In the genomic region with DNA sequence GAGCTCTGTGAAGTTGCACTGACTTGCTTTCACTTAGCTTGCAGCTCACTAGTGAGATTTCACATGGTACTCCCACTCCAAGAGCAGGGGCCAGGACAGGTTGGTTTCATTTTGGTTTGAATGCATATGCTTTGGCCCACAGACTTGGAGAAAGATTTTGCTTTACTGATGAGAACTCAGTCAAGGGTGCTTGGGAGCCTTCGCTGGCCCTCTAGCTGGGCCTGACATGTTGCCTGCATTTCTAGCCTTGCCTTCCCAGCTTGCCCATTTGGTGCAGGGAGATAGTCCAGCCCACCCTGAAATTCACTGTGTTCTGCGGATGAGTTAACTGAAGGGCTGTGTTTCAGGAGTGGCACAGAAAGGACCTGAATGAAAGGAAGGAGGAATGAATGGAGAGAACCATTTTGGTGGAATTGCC, we compare ENCODE assay signal across 16 cellular contexts. TPM values are rescaled to one million over a fixed set of nuclear protein-coding genes. Genes with fewer than 3 reads are reported as not detected.
DNase-seq lines count a peak whose midpoint lies in the region; ATAC-seq lines count a peak whose summit lies in the region.
"Had no signal": no experiment of that assay in that cellular context is flagged by ENCODE, and none has a peak within 500 bp of the region (broad histone marks: within the 10 kb centered on the region; RNA-seq: fewer than 3 reads in every experiment).

No MANE protein-coding gene starts in this region.

- no peaks in the 10 kb centered on the region for H3K4me1 ChIP-seq in aorta (ENCODE audit: control insufficient read depth in 1 of 2, insufficient read depth in 2 of 2, low read length in 2 of 2)
- H3K4me1 ChIP-seq: lower lobe of right lung had no signal

- ATAC-seq in GM18909 (IDR thresholded peaks at IDR 0.05; ENCODE audit: poor library complexity, unreplicated experiment) (no peak), aorta (ENCODE audit: low FRiP score) (no peak)
- ATAC-seq: A549; lower lobe of right lung; stimulated activated effector memory CD8-positive, alpha-beta T cell treated with anti-CD3 and anti-CD28 coated beads, Interleukin-12 subunit alpha, Interleukin-12 subunit beta, amount 100 ng/mL, for 72 hours had no signal

- H3K4me3 ChIP-seq in MG63 (no peak overlapping the region), aorta (ENCODE audit: low read length in 2 of 2) (no peak overlapping the region)
- H3K4me3 ChIP-seq: A549, lower lobe of right lung had no signal

- H3K36me3 ChIP-seq in MG63: no peaks in the 10 kb centered on the region
- H3K36me3 ChIP-seq in aorta (ENCODE audit: control insufficient read depth in 1 of 2, insufficient read depth in 2 of 2, low read length in 1 of 2): no peaks in the 10 kb centered on the region
- H3K36me3 ChIP-seq: lower lobe of right lung, uterus had no signal

- WGBS in aorta, 2 donors: 99 to 100% methylated on average over 2 of the region's 2 CpGs

- peaks cover 8% of the 10 kb centered on the region for H3K9me3 Mint-ChIP-seq in activated CD4-positive, alpha-beta T cell treated with anti-CD3 and anti-CD28 coated beads, Interleukin-2, amount 10 ng/mL, durations not matched to agents 24 days and 14 days
- H3K9me3 Mint-ChIP-seq in activated T-helper 1 cell treated with anti-CD3 and anti-CD28 coated beads, Interleukin-12 subunit alpha, Interleukin-12 subunit beta, Interleukin-2, Interleukin-4 antibody, amounts not matched to agents 30 ng/mL and 10 ng/mL and 1 ng/mL, durations not matched to agents 14 hours and 24 hours and 36 hours: peaks cover 13% of the 10 kb centered on the region
- H3K9me3 Mint-ChIP-seq: activated T-cell treated with anti-CD3 and anti-CD28 coated beads, Interleukin-2, amount 50 U/mL, for 24 hours; stimulated activated effector memory CD8-positive, alpha-beta T cell treated with anti-CD3 and anti-CD28 coated beads, Interleukin-12 subunit alpha, Interleukin-12 subunit beta, amount 100 ng/mL, for 72 hours had no signal

- no peaks in the 10 kb centered on the region for H3K36me3 Mint-ChIP-seq in activated CD4-positive, alpha-beta T cell treated with anti-CD3 and anti-CD28 coated beads, Interleukin-2, amount 10 ng/mL, durations not matched to agents 24 days and 14 days (ENCODE audit: low read depth)
- peaks cover 6% of the 10 kb centered on the region for H3K36me3 Mint-ChIP-seq in activated T-helper 1 cell treated with anti-CD3 and anti-CD28 coated beads, Interleukin-12 subunit alpha, Interleukin-12 subunit beta, Interleukin-2, Interleukin-4 antibody, amounts not matched to agents 30 ng/mL and 10 ng/mL and 1 ng/mL, durations not matched to agents 14 hours and 24 hours and 36 hours (ENCODE audit: low read depth)
- H3K36me3 Mint-ChIP-seq: stimulated activated effector memory CD8-positive, alpha-beta T cell treated with anti-CD3 and anti-CD28 coated beads, Interleukin-12 subunit alpha, Interleukin-12 subunit beta, amount 100 ng/mL, for 72 hours had no signal

- H3K4me1 Mint-ChIP-seq in activated CD4-positive, alpha-beta T cell treated with anti-CD3 and anti-CD28 coated beads, Interleukin-2, amount 10 ng/mL, durations not matched to agents 24 days and 14 days: peaks cover 27% of the 10 kb centered on the region
- peaks cover 39% of the 10 kb centered on the region for H3K4me1 Mint-ChIP-seq in activated T-helper 1 cell treated with anti-CD3 and anti-CD28 coated beads, Interleukin-12 subunit alpha, Interleukin-12 subunit beta, Interleukin-2, Interleukin-4 antibody, amounts not matched to agents 30 ng/mL and 10 ng/mL and 1 ng/mL, durations not matched to agents 14 hours and 24 hours and 36 hours (ENCODE audit: low read depth)

- H3K4me3 Mint-ChIP-seq in activated CD4-positive, alpha-beta T cell treated with anti-CD3 and anti-CD28 coated beads, Interleukin-2, amount 10 ng/mL, durations not matched to agents 24 days and 14 days: no peak overlapping the region
- peak overlapping the region; percentile 59 for H3K4me3 Mint-ChIP-seq in activated T-helper 1 cell treated with anti-CD3 and anti-CD28 coated beads, Interleukin-12 subunit alpha, Interleukin-12 subunit beta, Interleukin-2, Interleukin-4 antibody, amounts not matched to agents 30 ng/mL and 10 ng/mL and 1 ng/mL, durations not matched to agents 14 hours and 24 hours and 36 hours
- H3K4me3 Mint-ChIP-seq: activated T-cell treated with anti-CD3 and anti-CD28 coated beads, Interleukin-2, amount 50 U/mL, for 24 hours had no signal

- H3K9me3 ChIP-seq in MG63: no peaks in the 10 kb centered on the region
- H3K9me3 ChIP-seq in aorta (ENCODE audit: control insufficient read depth, low read length): no peaks in the 10 kb centered on the region
- H3K9me3 ChIP-seq: A549, lower lobe of right lung, uterus had no signal

- H3K27ac Mint-ChIP-seq in activated CD4-positive, alpha-beta T cell treated with anti-CD3 and anti-CD28 coated beads, Interleukin-2, amount 10 ng/mL, durations not matched to agents 24 days and 14 days: no peak overlapping the region
- peak overlapping the region; percentile 36 for H3K27ac Mint-ChIP-seq in activated T-helper 1 cell treated with anti-CD3 and anti-CD28 coated beads, Interleukin-12 subunit alpha, Interleukin-12 subunit beta, Interleukin-2, Interleukin-4 antibody, amounts not matched to agents 30 ng/mL and 10 ng/mL and 1 ng/mL, durations not matched to agents 14 hours and 24 hours and 36 hours
- H3K27ac Mint-ChIP-seq: activated T-cell treated with anti-CD3 and anti-CD28 coated beads, Interleukin-2, amount 50 U/mL, for 24 hours; stimulated activated effector memory CD8-positive, alpha-beta T cell treated with anti-CD3 and anti-CD28 coated beads, Interleukin-12 subunit alpha, Interleukin-12 subunit beta, amount 100 ng/mL, for 72 hours had no signal

- intact Hi-C loops in activated CD4-positive, alpha-beta T cell treated with anti-CD3 and anti-CD28 coated beads, Interleukin-2, amount 10 ng/mL, durations not matched to agents 24 days and 14 days (cut with micrococcal nuclease): loop anchor here (2.0 kb wide), 1 partner anchor 27 kb away; no protein-coding TSS in a partner anchor
- intact Hi-C loops in activated T-helper 1 cell treated with anti-CD3 and anti-CD28 coated beads, Interleukin-12 subunit alpha, Interleukin-12 subunit beta, Interleukin-2, Interleukin-4 antibody, amounts not matched to agents 30 ng/mL and 10 ng/mL and 1 ng/mL, durations not matched to agents 14 hours and 24 hours and 36 hours (cut with micrococcal nuclease): loop anchor here (1.0 to 10.0 kb wide), 5 partner anchors 28 to 509 kb away; no protein-coding TSS in a partner anchor
- intact Hi-C loops in aorta (cut with DNase I): no loop called here

- no peak overlapping the region for H3K27ac ChIP-seq in aorta (ENCODE audit: low read depth in 1 of 2, low read length in 2 of 2)
- H3K27ac ChIP-seq: A549, lower lobe of right lung, uterus had no signal

- H3K27me3 ChIP-seq in MG63 (no peaks in the 10 kb centered on the region; the same call in 1 of the 2 replicates), aorta (ENCODE audit: control insufficient read depth in 1 of 2, insufficient read depth in 2 of 2, low read length in 1 of 2) (peaks cover 0 to 3% of the 10 kb centered on the region in 2 donors)
- H3K27me3 ChIP-seq: uterus had no signal

- H3K27me3 Mint-ChIP-seq in activated CD4-positive, alpha-beta T cell treated with anti-CD3 and anti-CD28 coated beads, Interleukin-2, amount 10 ng/mL, durations not matched to agents 24 days and 14 days: peaks cover 42% of the 10 kb centered on the region
- H3K27me3 Mint-ChIP-seq in activated T-helper 1 cell treated with anti-CD3 and anti-CD28 coated beads, Interleukin-12 subunit alpha, Interleukin-12 subunit beta, Interleukin-2, Interleukin-4 antibody, amounts not matched to agents 30 ng/mL and 10 ng/mL and 1 ng/mL, durations not matched to agents 14 hours and 24 hours and 36 hours (ENCODE audit: insufficient read depth): peaks cover 19% of the 10 kb centered on the region

- DNase-seq in activated CD4-positive, alpha-beta T cell treated with anti-CD3 and anti-CD28 coated beads, Interleukin-2, amount 10 ng/mL, durations not matched to agents 24 days and 14 days: peak; percentile 61
- DNase-seq in activated CD4-positive, alpha-beta T cell treated with anti-CD3 and anti-CD28 coated beads, Interleukin-2, amount 50 U/mL, for 1 hour: no peak
- peak; percentile 6 for DNase-seq in activated T-helper 1 cell treated with anti-CD3 and anti-CD28 coated beads, Interleukin-12 subunit alpha, Interleukin-12 subunit beta, Interleukin-2, Interleukin-4 antibody, amounts not matched to agents 30 ng/mL and 10 ng/mL and 1 ng/mL, durations not matched to agents 14 hours and 24 hours and 36 hours (ENCODE audit: low spot score)
- DNase-seq in globus pallidus (ENCODE audit: low spot score): peak; percentile 80
- DNase-seq in pons (ENCODE audit: low spot score): peak; percentile 84
- DNase-seq in MG63: no peak
- no peak for DNase-seq in aorta
- DNase-seq: activated T-cell treated with anti-CD3 and anti-CD28 coated beads, Interleukin-2, amount 50 U/mL, for 24 hours; KBM-7; lower lobe of right lung; NCI-H1694; NCI-H524 treated with DMSO at 0.1 percent for 48 hours; uterus had no signal

RNA-seq across cellular contexts. Expression of a gene that starts 1.9 kb away (rescaled TPM):
- total RNA-seq in activated CD4-positive, alpha-beta T cell treated with anti-CD3 and anti-CD28 coated beads, Interleukin-2, amount 10 ng/mL, durations not matched to agents 24 days and 14 days: 28.8 and 36.4 TPM in 2 replicates
- 48.7 and 50.2 TPM in 2 replicates for total RNA-seq in activated T-helper 1 cell treated with anti-CD3 and anti-CD28 coated beads, Interleukin-12 subunit alpha, Interleukin-12 subunit beta, Interleukin-2, Interleukin-4 antibody, amounts not matched to agents 30 ng/mL and 10 ng/mL and 1 ng/mL, durations not matched to agents 14 hours and 24 hours and 36 hours
- total RNA-seq in MG63 (2014; rRNA removed; shearing (Covaris generic); ENCODE audit: low replicate concordance): 67.1 and 80.0 TPM in 2 replicates
- total RNA-seq in aorta: 100 to 1,000 TPM in 1 of 2 donors, 10 to 100 TPM in 1; 89.7 to 122 TPM
- polyA plus RNA-seq in aorta: 100 to 1,000 TPM in 1 of 2 donors, 10 to 100 TPM in 1; 11.3 to 150 TPM

Comparison
In these comparisons a context has a peak if more than half of its experiments do, and no peak if none do; other contexts are left out.
1. DNase-seq: peak in activated CD4-positive, alpha-beta T cell treated with anti-CD3 and anti-CD28 coated beads, Interleukin-2, amount 10 ng/mL, durations not matched to agents 24 days and 14 days (single experiment), activated T-helper 1 cell treated with anti-CD3 and anti-CD28 coated beads, Interleukin-12 subunit alpha, Interleukin-12 subunit beta, Interleukin-2, Interleukin-4 antibody, amounts not matched to agents 30 ng/mL and 10 ng/mL and 1 ng/mL, durations not matched to agents 14 hours and 24 hours and 36 hours (single experiment), globus pallidus (single experiment) and pons (single experiment); none in activated CD4-positive, alpha-beta T cell treated with anti-CD3 and anti-CD28 coated beads, Interleukin-2, amount 50 U/mL, for 1 hour (single experiment), MG63 (single experiment) and aorta (0 of 2).
2. intact Hi-C loops: an anchor here in activated CD4-positive, alpha-beta T cell treated with anti-CD3 and anti-CD28 coated beads, Interleukin-2, amount 10 ng/mL, durations not matched to agents 24 days and 14 days (2.0 kb wide) and activated T-helper 1 cell treated with anti-CD3 and anti-CD28 coated beads, Interleukin-12 subunit alpha, Interleukin-12 subunit beta, Interleukin-2, Interleukin-4 antibody, amounts not matched to agents 30 ng/mL and 10 ng/mL and 1 ng/mL, durations not matched to agents 14 hours and 24 hours and 36 hours (1.0 to 10.0 kb wide); none called in aorta.